25 cellular contexts compared by ENCODE assay signal in genomic region chr10:7159928-7160327, GRCh38.
A peak's percentile ranks its signal among the peaks of the same experiment; 100 is the strongest.
DNase-seq lines count a peak whose midpoint lies in the region; ATAC-seq and TF ChIP-seq lines count a peak whose summit lies in the region.
"Had no signal": no experiment of that assay in that cellular context is flagged by ENCODE, and none has a peak within 500 bp of the region (broad histone marks: within the 10 kb centered on the region; RNA-seq: fewer than 3 reads in every experiment).

No MANE protein-coding gene starts in this region.

- DNase-seq in activated naive CD4-positive, alpha-beta T cell treated with anti-CD3 and anti-CD28 coated beads, Interleukin-2, amount 10 ng/mL, durations not matched to agents 7 days and 5 days = no peak
- no peak for DNase-seq in activated naive CD4-positive, alpha-beta T cell (lab: John Stamatoyannopoulos, UW)
- peak in 1 of 34 experiments; percentile 6 for DNase-seq in T-cell
- DNase-seq in astrocyte of the hippocampus (ENCODE audit: low read depth, low spot score) = peak; percentile 19
- DNase-seq in SHP77 (lab: John Stamatoyannopoulos, UW) = no peak
- no peak for DNase-seq in osteoblast (ENCODE audit: insufficient read length, low spot score, missing footprints)
- DNase-seq: caudate nucleus; endodermal cell; foreskin keratinocyte; heart right ventricle; NCI-H1417 treated with DMSO at 0.1 percent for 48 hours; NCI-H2081 treated with DMSO at 0.1 percent for 48 hours; NCI-H226; NCI-H69; Peyer's patch; posterior cingulate gyrus; right cardiac atrium; stimulated activated CD4-positive, alpha-beta T cell treated with anti-CD3 and anti-CD28 coated beads, Interleukin-2, amount 100 ng/mL, for 48 hours; upper lobe of right lung had no signal

- no peak overlapping the region for H2AFZ ChIP-seq in osteoblast (ENCODE audit: low read length)
- H2AFZ ChIP-seq: neural progenitor cell had no signal

- no peaks in the 10 kb centered on the region for H3K36me3 ChIP-seq in osteoblast (ENCODE audit: insufficient read depth, low read length)
- H3K36me3 ChIP-seq: neural progenitor cell had no signal

- ATAC-seq in T-cell (replicated peaks in 1 of 4) = peak in 3 of 4 experiments; percentile 4 to 70 (median 26)
- ATAC-seq in stimulated activated memory B cell treated with anti-CD40 and anti-IgM and Interleukin-4, amounts not matched to agents 10 μg/mL and 1 μg/mL and 100 μg/mL, for 72 hours = no peak
- ATAC-seq: foreskin keratinocyte, heart right ventricle, right cardiac atrium, upper lobe of right lung had no signal

- no peak overlapping the region for H3K4me3 Mint-ChIP-seq in activated naive CD4-positive, alpha-beta T cell treated with anti-CD3 and anti-CD28 coated beads, Interleukin-2, amount 10 ng/mL, durations not matched to agents 7 days and 5 days
- H3K4me3 Mint-ChIP-seq in T-cell = peak overlapping the region in 1 of 3 donors; percentile 11
- no peak overlapping the region for H3K4me3 Mint-ChIP-seq in stimulated activated memory B cell treated with anti-CD40 and anti-IgM and Interleukin-4, amounts not matched to agents 10 μg/mL and 1 μg/mL and 100 μg/mL, for 72 hours
- H3K4me3 Mint-ChIP-seq: endodermal cell, neural progenitor cell had no signal

- CTCF ChIA-PET in activated naive CD4-positive, alpha-beta T cell treated with anti-CD3 and anti-CD28 coated beads, Interleukin-2, amount 10 ng/mL, durations not matched to agents 7 days and 5 days (lab: Charles Lee) = no interaction called here
- CTCF ChIA-PET in T-cell (lab: Charles Lee) = interaction anchor here (0.5 to 1.2 kb wide), 3 partner anchors 8 to 743 kb away, joined by 3 to 4 read pairs (median 3); no protein-coding TSS in a partner anchor

- H3K36me3 Mint-ChIP-seq in activated naive CD4-positive, alpha-beta T cell treated with anti-CD3 and anti-CD28 coated beads, Interleukin-2, amount 10 ng/mL, durations not matched to agents 7 days and 5 days = peaks cover 63% of the 10 kb centered on the region
- H3K36me3 Mint-ChIP-seq in T-cell = peaks cover 47% of the 10 kb centered on the region
- H3K36me3 Mint-ChIP-seq in stimulated activated memory B cell treated with anti-CD40 and anti-IgM and Interleukin-4, amounts not matched to agents 10 μg/mL and 1 μg/mL and 100 μg/mL, for 72 hours = peaks cover 68% of the 10 kb centered on the region

- H3K9me3 Mint-ChIP-seq in activated naive CD4-positive, alpha-beta T cell treated with anti-CD3 and anti-CD28 coated beads, Interleukin-2, amount 10 ng/mL, durations not matched to agents 7 days and 5 days = no peaks in the 10 kb centered on the region
- peaks cover 0 to under 1% (median 0%) of the 10 kb centered on the region in 3 donors for H3K9me3 Mint-ChIP-seq in T-cell
- no peaks in the 10 kb centered on the region for H3K9me3 Mint-ChIP-seq in stimulated activated memory B cell treated with anti-CD40 and anti-IgM and Interleukin-4, amounts not matched to agents 10 μg/mL and 1 μg/mL and 100 μg/mL, for 72 hours
- H3K9me3 Mint-ChIP-seq: endodermal cell, neural progenitor cell had no signal

- H4K20me1 ChIP-seq in osteoblast (ENCODE audit: insufficient read depth, low read length) = no peaks in the 10 kb centered on the region

- peak overlapping the region; percentile 16 for H3K27ac Mint-ChIP-seq in activated naive CD4-positive, alpha-beta T cell treated with anti-CD3 and anti-CD28 coated beads, Interleukin-2, amount 10 ng/mL, durations not matched to agents 7 days and 5 days
- peak overlapping the region; percentile 65 to 77 for H3K27ac Mint-ChIP-seq in T-cell
- H3K27ac Mint-ChIP-seq in stimulated activated memory B cell treated with anti-CD40 and anti-IgM and Interleukin-4, amounts not matched to agents 10 μg/mL and 1 μg/mL and 100 μg/mL, for 72 hours = peak overlapping the region; percentile 29
- H3K27ac Mint-ChIP-seq: endodermal cell, neural progenitor cell had no signal

- H3K4me3 ChIP-seq in osteoblast (ENCODE audit: insufficient read depth, low read length) = no peak overlapping the region
- H3K4me3 ChIP-seq: esophagus muscularis mucosa, heart right ventricle, neural progenitor cell, Peyer's patch, upper lobe of right lung had no signal

- peaks cover 38% of the 10 kb centered on the region for H3K4me1 Mint-ChIP-seq in activated naive CD4-positive, alpha-beta T cell treated with anti-CD3 and anti-CD28 coated beads, Interleukin-2, amount 10 ng/mL, durations not matched to agents 7 days and 5 days
- H3K4me1 Mint-ChIP-seq in T-cell = peaks cover 32 to 44% (median 32%) of the 10 kb centered on the region in 3 donors
- peaks cover 41% of the 10 kb centered on the region for H3K4me1 Mint-ChIP-seq in stimulated activated memory B cell treated with anti-CD40 and anti-IgM and Interleukin-4, amounts not matched to agents 10 μg/mL and 1 μg/mL and 100 μg/mL, for 72 hours

- no peak for TF ChIP-seq CTCF in osteoblast (IDR thresholded peaks at IDR 0.05; ENCODE audit: extremely low read depth, low read depth, low read length)

- no peaks in the 10 kb centered on the region for H3K79me2 ChIP-seq in osteoblast (ENCODE audit: insufficient read depth, low read length)

- no peaks in the 10 kb centered on the region for H3K4me1 ChIP-seq in osteoblast (ENCODE audit: insufficient read depth, low read length)
- H3K4me1 ChIP-seq: esophagus muscularis mucosa, foreskin keratinocyte, neural progenitor cell, Peyer's patch, upper lobe of right lung had no signal

- POLR2A ChIA-PET in T-cell (lab: Charles Lee) = interaction anchor here in 1 of 2 donors (0.6 kb wide), 2 partner anchors 24 to 251 kb away, joined by 3 to 11 read pairs; partner anchors contain the start of gene SFMBT2

- no peaks in the 10 kb centered on the region for H3K27me3 ChIP-seq in osteoblast (ENCODE audit: insufficient read depth, low read length)
- H3K27me3 ChIP-seq: esophagus muscularis mucosa, foreskin keratinocyte, heart right ventricle, neural progenitor cell, Peyer's patch, upper lobe of right lung had no signal

- H3K9me3 ChIP-seq in osteoblast (ENCODE audit: low read depth, low read length) = peaks cover 12% of the 10 kb centered on the region
- H3K9me3 ChIP-seq: esophagus muscularis mucosa, heart right ventricle, Peyer's patch, upper lobe of right lung had no signal

- H3K27ac ChIP-seq in osteoblast (ENCODE audit: low read depth, low read length) = no peak overlapping the region
- H3K27ac ChIP-seq: C4-2B, esophagus muscularis mucosa, foreskin keratinocyte, heart right ventricle, HL-60, KMS-11, neural progenitor cell, Peyer's patch, upper lobe of right lung had no signal

- H3K4me2 ChIP-seq in osteoblast (ENCODE audit: insufficient read depth, low read length) = no peak overlapping the region
- H3K4me2 ChIP-seq: KMS-11, neural progenitor cell had no signal

- no peaks in the 10 kb centered on the region for H3K27me3 Mint-ChIP-seq in activated naive CD4-positive, alpha-beta T cell treated with anti-CD3 and anti-CD28 coated beads, Interleukin-2, amount 10 ng/mL, durations not matched to agents 7 days and 5 days
- no peaks in the 10 kb centered on the region for H3K27me3 Mint-ChIP-seq in T-cell
- no peaks in the 10 kb centered on the region for H3K27me3 Mint-ChIP-seq in stimulated activated memory B cell treated with anti-CD40 and anti-IgM and Interleukin-4, amounts not matched to agents 10 μg/mL and 1 μg/mL and 100 μg/mL, for 72 hours

Comparison
In these comparisons a context has a peak if more than half of its experiments do, and no peak if none do; other contexts are left out.
1. H3K27ac Mint-ChIP-seq: peak in every context shown above with its lines; median percentile 71 in T-cell; 29 in stimulated activated memory B cell treated with anti-CD40 and anti-IgM and Interleukin-4, amounts not matched to agents 10 μg/mL and 1 μg/mL and 100 μg/mL, for 72 hours; 16 in activated naive CD4-positive, alpha-beta T cell treated with anti-CD3 and anti-CD28 coated beads, Interleukin-2, amount 10 ng/mL, durations not matched to agents 7 days and 5 days.